18 cellular contexts compared by ENCODE assay signal in genomic region chr4:108902769-108903168, GRCh38.
DNase-seq lines count a peak whose midpoint lies in the region; ATAC-seq and TF ChIP-seq lines count a peak whose summit lies in the region.
"Had no signal": no experiment of that assay in that cellular context is flagged by ENCODE, and none has a peak within 500 bp of the region (broad histone marks: within the 10 kb centered on the region; RNA-seq: fewer than 3 reads in every experiment).

No MANE protein-coding gene starts in this region.

- no peak overlapping the region for H3K9ac ChIP-seq in endodermal cell (ENCODE audit: extremely low read depth, low read length, poor library complexity, severe bottlenecking)
- H3K9ac ChIP-seq: neural progenitor cell had no signal

- DNase-seq in endodermal cell (no peak), DMS79 (lab: John Stamatoyannopoulos, UW) (no peak), lower lobe of right lung (no peak), NOMO-1 (lab: John Stamatoyannopoulos, UW; ENCODE audit: unreplicated experiment in 2 of 2) (no peak), uterus (no peak)
- DNase-seq: activated naive CD4-positive, alpha-beta T cell; body of pancreas; HCEC 1CT; SIG-M5; sigmoid colon; stimulated activated CD4-positive, alpha-beta T cell treated with anti-CD3 and anti-CD28 coated beads, Interleukin-4, amount 100 ng/mL, for 4 hours; stimulated activated naive B cell treated with anti-CD40 and anti-IgM and Interleukin-4, amounts not matched to agents 10 μg/mL and 1 μg/mL and 100 μg/mL, for 72 hours had no signal

- no peaks in the 10 kb centered on the region for H3K4me1 ChIP-seq in endodermal cell (ENCODE audit: control insufficient read depth, insufficient read depth, low read length)
- no peaks in the 10 kb centered on the region for H3K4me1 ChIP-seq in lower lobe of right lung
- no peaks in the 10 kb centered on the region for H3K4me1 ChIP-seq in uterus
- H3K4me1 ChIP-seq: body of pancreas, sigmoid colon had no signal

- no peak overlapping the region for H3K4me3 Mint-ChIP-seq in endodermal cell
- H3K4me3 Mint-ChIP-seq: memory B cell; neural progenitor cell; stimulated activated naive B cell treated with anti-CD40 and anti-IgM and Interleukin-4, amounts not matched to agents 10 μg/mL and 1 μg/mL and 100 μg/mL, for 72 hours had no signal

- H3K4me3 ChIP-seq in endodermal cell (ENCODE audit: low read length), result no peak overlapping the region
- H3K4me3 ChIP-seq in lower lobe of right lung, result no peak overlapping the region
- no peak overlapping the region for H3K4me3 ChIP-seq in uterus
- H3K4me3 ChIP-seq: body of pancreas, neural progenitor cell, sigmoid colon had no signal

- H3K27me3 ChIP-seq in endodermal cell (ENCODE audit: control insufficient read depth, insufficient read depth, low read length, poor library complexity, severe bottlenecking) (no peaks in the 10 kb centered on the region), lower lobe of right lung (ENCODE audit: low read depth) (no peaks in the 10 kb centered on the region), uterus (no peaks in the 10 kb centered on the region)
- H3K27me3 ChIP-seq: body of pancreas, neural progenitor cell, sigmoid colon had no signal

- H3K9me3 Mint-ChIP-seq in endodermal cell, result no peaks in the 10 kb centered on the region
- H3K9me3 Mint-ChIP-seq: memory B cell; neural progenitor cell; stimulated activated naive B cell treated with anti-CD40 and anti-IgM and Interleukin-4, amounts not matched to agents 10 μg/mL and 1 μg/mL and 100 μg/mL, for 72 hours had no signal

- TF ChIP-seq POLR2A in uterus (IDR thresholded peaks at IDR 0.05), result no peak

- no peaks in the 10 kb centered on the region for H3K36me3 Mint-ChIP-seq in endodermal cell (ENCODE audit: low read depth)
- H3K36me3 Mint-ChIP-seq: memory B cell; neural progenitor cell; stimulated activated naive B cell treated with anti-CD40 and anti-IgM and Interleukin-4, amounts not matched to agents 10 μg/mL and 1 μg/mL and 100 μg/mL, for 72 hours had no signal

- no peaks in the 10 kb centered on the region for H3K27me3 Mint-ChIP-seq in endodermal cell (ENCODE audit: insufficient read depth)
- H3K27me3 Mint-ChIP-seq: memory B cell; stimulated activated naive B cell treated with anti-CD40 and anti-IgM and Interleukin-4, amounts not matched to agents 10 μg/mL and 1 μg/mL and 100 μg/mL, for 72 hours had no signal

- H3K9me3 ChIP-seq in endodermal cell (ENCODE audit: control insufficient read depth, low read length), result no peaks in the 10 kb centered on the region
- H3K9me3 ChIP-seq in lower lobe of right lung, result no peaks in the 10 kb centered on the region
- no peaks in the 10 kb centered on the region for H3K9me3 ChIP-seq in uterus
- H3K9me3 ChIP-seq: body of pancreas, sigmoid colon had no signal

- WGBS in endodermal cell (ENCODE audit: insufficient coverage in 1 of 2, insufficient read length in 1 of 2), 2 experiments, result 90 to 94% methylated on average over 2 to 3 of the region's 3 CpGs

- H3K27ac ChIP-seq in endodermal cell (ENCODE audit: low read depth, low read length) (peak overlapping the region; percentile 33), lower lobe of right lung (no peak overlapping the region), uterus (no peak overlapping the region)
- H3K27ac ChIP-seq: body of pancreas, C4-2B, neural progenitor cell, sigmoid colon had no signal

- ATAC-seq in GM18909 (IDR thresholded peaks at IDR 0.05; ENCODE audit: poor library complexity, unreplicated experiment) (peak; percentile 95), GM21737 (IDR thresholded peaks at IDR 0.05; ENCODE audit: unreplicated experiment) (peak; percentile 90), HG03196 (IDR thresholded peaks at IDR 0.05; ENCODE audit: unreplicated experiment) (peak; percentile 89), lower lobe of right lung (no peak)
- ATAC-seq: body of pancreas; stimulated activated naive B cell treated with anti-CD40 and anti-IgM and Interleukin-4, amounts not matched to agents 10 μg/mL and 1 μg/mL and 100 μg/mL, for 72 hours had no signal

- intact Hi-C loops in lower lobe of right lung (cut with DNase I) (no loop called here), uterus (cut with DNase I; ENCODE audit: low total_unique reads) (no loop called here)

- TF ChIP-seq CTCF in endodermal cell (conservative IDR thresholded peaks at IDR 0.05), result no peak
- no peak for TF ChIP-seq CTCF in lower lobe of right lung (IDR thresholded peaks at IDR 0.05)
- no peak for TF ChIP-seq CTCF in uterus (IDR thresholded peaks at IDR 0.05)

- H3K27ac Mint-ChIP-seq in endodermal cell, result no peak overlapping the region
- H3K27ac Mint-ChIP-seq: memory B cell; stimulated activated naive B cell treated with anti-CD40 and anti-IgM and Interleukin-4, amounts not matched to agents 10 μg/mL and 1 μg/mL and 100 μg/mL, for 72 hours had no signal

- peaks cover 6% of the 10 kb centered on the region for H3K4me1 Mint-ChIP-seq in endodermal cell
- H3K4me1 Mint-ChIP-seq: memory B cell; stimulated activated naive B cell treated with anti-CD40 and anti-IgM and Interleukin-4, amounts not matched to agents 10 μg/mL and 1 μg/mL and 100 μg/mL, for 72 hours had no signal

- H3K36me3 ChIP-seq in endodermal cell (ENCODE audit: control insufficient read depth, insufficient read depth, low read length) (no peaks in the 10 kb centered on the region), lower lobe of right lung (no peaks in the 10 kb centered on the region), uterus (no peaks in the 10 kb centered on the region)
- H3K36me3 ChIP-seq: neural progenitor cell, sigmoid colon had no signal

Comparison
In these comparisons a context has a peak if more than half of its experiments do, and no peak if none do; other contexts are left out.
1. ATAC-seq: peak in GM18909 (single experiment), GM21737 (single experiment) and HG03196 (single experiment); none in lower lobe of right lung (0 of 2).